ENCODE assay signal across 1 cellular context in genomic region chr11:107969219-107969618, GRCh38.
TF ChIP-seq lines count a peak whose summit lies in the region.

No MANE protein-coding gene starts in this region.

TF ChIP-seq in K562, 482 proteins besides CTCF, POLR2A, EP300 and RAD21:
- no peak for TF ChIP-seq GABPB2 (CRISPR knock-in tag; conservative IDR thresholded peaks at IDR 0.05)
- no peak for TF ChIP-seq SMARCA4 (IDR thresholded peaks at IDR 0.05)
- TF ChIP-seq RBM25 (IDR thresholded peaks at IDR 0.05; ENCODE audit: low read depth, low read length, severe bottlenecking) = no peak
- no peak for TF ChIP-seq DACH1 (IDR thresholded peaks at IDR 0.05; ENCODE audit: partially characterized antibody)
- TF ChIP-seq ZZZ3 (IDR thresholded peaks at IDR 0.05) = no peak
- no peak for TF ChIP-seq DLX4 (CRISPR knock-in tag; IDR thresholded peaks at IDR 0.05)
- TF ChIP-seq BHLHE40 (IDR thresholded peaks at IDR 0.05; ENCODE audit: low read length) = no peak
- no peak for TF ChIP-seq SRF (CRISPR knock-in tag; IDR thresholded peaks at IDR 0.05)
- no peak for TF ChIP-seq MEF2A (IDR thresholded peaks at IDR 0.05; ENCODE audit: control insufficient read depth, low read depth, low read length)
